Comparison of ENCODE assay signal across 16 cellular contexts in genomic region chr12:23236056-23236455, GRCh38.
DNase-seq lines count a peak whose midpoint lies in the region; TF ChIP-seq lines count a peak whose summit lies in the region.
"Had no signal": no experiment of that assay in that cellular context is flagged by ENCODE, and none has a peak within 500 bp of the region (broad histone marks: within the 10 kb centered on the region; RNA-seq: fewer than 3 reads in every experiment).

No MANE protein-coding gene starts in this region.

- H3K9me3 Mint-ChIP-seq in activated naive CD4-positive, alpha-beta T cell treated with anti-CD3 and anti-CD28 coated beads, Interleukin-2, amount 10 ng/mL, durations not matched to agents 7 days and 5 days: no peaks in the 10 kb centered on the region
- H3K9me3 Mint-ChIP-seq: CD8-positive, alpha-beta T cell; H9 had no signal

- H3F3A ChIP-seq in Loucy (ENCODE audit: low read depth): no peaks in the 10 kb centered on the region

- H3K4me1 ChIP-seq in HAP-1: peaks cover 14% of the 10 kb centered on the region
- H3K4me1 ChIP-seq in Loucy (ENCODE audit: insufficient read depth, low read length, poor library complexity, severe bottlenecking): no peaks in the 10 kb centered on the region
- no peaks in the 10 kb centered on the region for H3K4me1 ChIP-seq in mesendoderm (ENCODE audit: control insufficient read depth, low read depth, low read length)
- H3K4me1 ChIP-seq: BLaER1, Caco-2 had no signal

- no peaks in the 10 kb centered on the region for H4K20me1 ChIP-seq in Loucy (ENCODE audit: insufficient read depth, low read length, poor library complexity, severe bottlenecking)
- H4K20me1 ChIP-seq: BLaER1 had no signal

- H4K5ac ChIP-seq in mesendoderm (ENCODE audit: low read length): no peak overlapping the region

- H3K4me1 Mint-ChIP-seq in activated naive CD4-positive, alpha-beta T cell treated with anti-CD3 and anti-CD28 coated beads, Interleukin-2, amount 10 ng/mL, durations not matched to agents 7 days and 5 days: no peaks in the 10 kb centered on the region
- H3K4me1 Mint-ChIP-seq: B cell; CD4-positive, CD25-positive, alpha-beta regulatory T cell had no signal

- CTCF ChIA-PET in activated naive CD4-positive, alpha-beta T cell treated with anti-CD3 and anti-CD28 coated beads, Interleukin-2, amount 10 ng/mL, durations not matched to agents 7 days and 5 days (lab: Charles Lee): no interaction called here

- H3K4me2 ChIP-seq in Loucy (ENCODE audit: low read depth, low read length, poor library complexity, severe bottlenecking) (no peak overlapping the region), mesendoderm (ENCODE audit: low read length) (no peak overlapping the region)
- H3K4me2 ChIP-seq: BLaER1 had no signal

- no peak for TF ChIP-seq CTCF in Loucy (conservative IDR thresholded peaks at IDR 0.05; ENCODE audit: low read length)

- H3K18ac ChIP-seq in mesendoderm (ENCODE audit: low read length): no peak overlapping the region

- no peak overlapping the region for H3K23ac ChIP-seq in mesendoderm (ENCODE audit: low read length)

- H4K8ac ChIP-seq in mesendoderm (ENCODE audit: low read depth, low read length): no peak overlapping the region

- no peak overlapping the region for H3K27ac ChIP-seq in mesendoderm (ENCODE audit: low read depth, low read length)
- H3K27ac ChIP-seq: BLaER1, C4-2B had no signal

- H2AFZ ChIP-seq in Loucy (ENCODE audit: low read length): 0 out of 2 replicates have a peak overlapping the region, but pooled peaks have one; percentile 3

- H3K4ac ChIP-seq in mesendoderm (ENCODE audit: low read depth, low read length): peak overlapping the region; percentile 70

- no peak overlapping the region for H3K4me3 Mint-ChIP-seq in activated naive CD4-positive, alpha-beta T cell treated with anti-CD3 and anti-CD28 coated beads, Interleukin-2, amount 10 ng/mL, durations not matched to agents 7 days and 5 days
- H3K4me3 Mint-ChIP-seq: B cell; CD4-positive, CD25-positive, alpha-beta regulatory T cell; CD8-positive, alpha-beta T cell; H9; HFFc6 had no signal

- H3K9me3 ChIP-seq in HAP-1 (no peaks in the 10 kb centered on the region), Loucy (ENCODE audit: insufficient read depth, low read depth, low read length) (no peaks in the 10 kb centered on the region)
- H3K9me3 ChIP-seq: BLaER1, Caco-2 had no signal

- H3K36me3 ChIP-seq in HAP-1 (replicated peaks) (no peaks in the 10 kb centered on the region), Loucy (ENCODE audit: insufficient read depth, low read length) (no peaks in the 10 kb centered on the region), mesendoderm (ENCODE audit: control insufficient read depth, insufficient read depth, low read length) (no peaks in the 10 kb centered on the region)
- H3K36me3 ChIP-seq: BLaER1 had no signal

- no peak overlapping the region for H2BK120ac ChIP-seq in mesendoderm (ENCODE audit: low read depth, low read length)

- no peak overlapping the region for H3K9ac ChIP-seq in Loucy (ENCODE audit: low read depth, low read length, poor library complexity, severe bottlenecking)
- no peak overlapping the region for H3K9ac ChIP-seq in mesendoderm (ENCODE audit: low read length)
- H3K9ac ChIP-seq: BLaER1 had no signal

- H2AK5ac ChIP-seq in mesendoderm (ENCODE audit: low read length): no peak overlapping the region

- peak; percentile 49 to 64 for DNase-seq in HAP-1 (ENCODE audit: low spot score in 2 of 2)
- DNase-seq in mesendoderm: no peak
- no peak for DNase-seq in activated naive CD4-positive, alpha-beta T cell treated with anti-CD3 and anti-CD28 coated beads, Interleukin-2, amount 10 ng/mL, durations not matched to agents 7 days and 5 days
- DNase-seq in hepatic stellate cell (ENCODE audit: low spot score): no peak
- DNase-seq in 8988T: no peak
- DNase-seq: Caco-2; CD4-positive, CD25-positive, alpha-beta regulatory T cell; CD8-positive, alpha-beta T cell; DMS153; DND-41; H9; HFFc6 had no signal

- in situ Hi-C loops in HAP-1 (cut with MboI; ENCODE audit: low sequenced_read_pairs): no loop called here

- H3K27me3 ChIP-seq in HAP-1 (ENCODE audit: low read depth) (no peaks in the 10 kb centered on the region), Loucy (ENCODE audit: insufficient read depth, low read length, poor library complexity, severe bottlenecking) (no peaks in the 10 kb centered on the region), mesendoderm (ENCODE audit: insufficient read depth, low read length, poor library complexity) (no peaks in the 10 kb centered on the region)
- H3K27me3 ChIP-seq: BLaER1 had no signal

- H3K79me2 ChIP-seq in Loucy (ENCODE audit: insufficient read depth, low read length) (no peaks in the 10 kb centered on the region), mesendoderm (ENCODE audit: control insufficient read depth, insufficient read depth, low read length) (no peaks in the 10 kb centered on the region)

- WGBS in mesendoderm (ENCODE audit: extremely low coverage, insufficient coverage, low lambda C conversion rate): no CpG with 5 or more reads among the region's 6 CpGs

- no peak overlapping the region for H2BK5ac ChIP-seq in mesendoderm (ENCODE audit: low read length)

- H3K27me3 Mint-ChIP-seq in activated naive CD4-positive, alpha-beta T cell treated with anti-CD3 and anti-CD28 coated beads, Interleukin-2, amount 10 ng/mL, durations not matched to agents 7 days and 5 days: no peaks in the 10 kb centered on the region
- H3K27me3 Mint-ChIP-seq: B cell; CD4-positive, CD25-positive, alpha-beta regulatory T cell had no signal

- H3K36me3 Mint-ChIP-seq in activated naive CD4-positive, alpha-beta T cell treated with anti-CD3 and anti-CD28 coated beads, Interleukin-2, amount 10 ng/mL, durations not matched to agents 7 days and 5 days: no peaks in the 10 kb centered on the region
- H3K36me3 Mint-ChIP-seq: CD4-positive, CD25-positive, alpha-beta regulatory T cell; CD8-positive, alpha-beta T cell had no signal

- no peak overlapping the region for H2BK15ac ChIP-seq in mesendoderm (replicated peaks; ENCODE audit: low read depth)

- no peaks in the 10 kb centered on the region for H3K79me1 ChIP-seq in mesendoderm (ENCODE audit: low read length)

- H3K9me2 ChIP-seq in Loucy (replicated peaks; ENCODE audit: low read depth, low read length): no peaks in the 10 kb centered on the region

- no peak overlapping the region for H3K4me3 ChIP-seq in HAP-1
- H3K4me3 ChIP-seq in Loucy (ENCODE audit: low read length, poor library complexity, severe bottlenecking): no peak overlapping the region
- H3K4me3 ChIP-seq in mesendoderm (ENCODE audit: low read length): no peak overlapping the region
- H3K4me3 ChIP-seq: BLaER1 had no signal

- no peak overlapping the region for H3K27ac Mint-ChIP-seq in activated naive CD4-positive, alpha-beta T cell treated with anti-CD3 and anti-CD28 coated beads, Interleukin-2, amount 10 ng/mL, durations not matched to agents 7 days and 5 days
- H3K27ac Mint-ChIP-seq: B cell; CD4-positive, CD25-positive, alpha-beta regulatory T cell; CD8-positive, alpha-beta T cell; H9; HFFc6 had no signal

- H3K56ac ChIP-seq in mesendoderm (ENCODE audit: low read length): no peak overlapping the region

Comparison
In these comparisons a context has a peak if more than half of its experiments do, and no peak if none do; other contexts are left out.
1. DNase-seq: peak in HAP-1 (2 of 2); none in mesendoderm (single experiment), activated naive CD4-positive, alpha-beta T cell treated with anti-CD3 and anti-CD28 coated beads, Interleukin-2, amount 10 ng/mL, durations not matched to agents 7 days and 5 days (single experiment), hepatic stellate cell (single experiment) and 8988T (single experiment).